ENCODE assay signal across 11 cellular contexts in the genomic region with DNA sequence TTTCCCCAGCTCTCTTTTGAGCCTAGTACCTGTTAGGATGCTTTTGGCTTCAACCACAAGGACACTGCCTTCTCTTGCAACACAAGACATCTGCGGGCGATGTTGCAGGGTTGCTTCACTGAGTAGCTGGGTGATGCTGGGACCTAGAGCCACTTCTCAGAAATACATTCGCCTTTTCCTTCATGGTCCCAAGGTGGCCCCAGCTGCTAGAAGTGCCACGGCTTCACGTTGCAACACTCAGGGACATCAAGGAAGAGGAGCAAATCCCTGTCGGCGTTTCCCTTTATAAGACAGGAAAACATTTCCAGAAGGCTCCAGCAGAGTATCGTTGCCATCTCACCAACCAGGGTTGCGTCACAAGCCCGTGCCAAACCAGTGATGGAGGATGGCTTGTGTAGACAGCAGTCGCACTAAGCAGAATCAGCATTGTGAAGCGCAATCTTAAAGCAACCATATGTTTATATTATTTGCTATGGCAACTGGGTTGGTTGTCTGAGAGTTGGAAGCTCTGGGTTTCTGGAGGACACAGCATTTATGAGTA.
A peak's percentile ranks its signal among the peaks of the same experiment; 100 is the strongest.
DNase-seq lines count a peak whose midpoint lies in the region; ATAC-seq and TF ChIP-seq lines count a peak whose summit lies in the region.
"Had no signal": no experiment of that assay in that cellular context is flagged by ENCODE, and none has a peak within 500 bp of the region (broad histone marks: within the 10 kb centered on the region; RNA-seq: fewer than 3 reads in every experiment).

No MANE protein-coding gene starts in this region.

- H3K4me2 ChIP-seq in SK-N-SH = no peak overlapping the region; the same call in 1 of the 2 replicates
- H3K4me2 ChIP-seq in GM23248 (ENCODE audit: unreplicated experiment) = no peak overlapping the region

- H3K36me3 Mint-ChIP-seq in stimulated activated naive B cell treated with anti-CD40 and anti-IgM and Interleukin-4, amounts not matched to agents 10 μg/mL and 1 μg/mL and 100 μg/mL, for 72 hours = peaks cover 70 to 84% of the 10 kb centered on the region in 2 donors

- CTCF ChIA-PET in SK-N-SH (lab: Yijun Ruan, JAX) = interaction anchor here (1.2 to 11.8 kb wide), 9 partner anchors 17 to 204 kb away, joined by 4 to 265 read pairs (median 9); no protein-coding TSS in a partner anchor

- peak overlapping the region; percentile 47; the same call in 1 of the 2 replicates for H3K9ac ChIP-seq in SK-N-SH
- H3K9ac ChIP-seq in GM23248 = no peak overlapping the region

- WGBS in SK-N-SH (ENCODE audit: low lambda C conversion rate) = 97% methylated on average over 12 of the region's 12 CpGs
- WGBS in esophagus squamous epithelium, 2 donors = 49 to 66% methylated on average over 8 to 12 of the region's 12 CpGs
- 96 to 97% methylated on average over 12 of the region's 12 CpGs for WGBS in GM23248 (ENCODE audit: low coverage in 1 of 2, low lambda C conversion rate in 2 of 2, missing lambda C conversion rate in 2 of 2), 2 experiments

- no peaks in the 10 kb centered on the region for H3K27me3 Mint-ChIP-seq in stimulated activated naive B cell treated with anti-CD40 and anti-IgM and Interleukin-4, amounts not matched to agents 10 μg/mL and 1 μg/mL and 100 μg/mL, for 72 hours

- in situ Hi-C loops in GM23248 (cut with MboI) = loop anchor here (5.0 kb wide), 1 partner anchor 174 kb away; no protein-coding TSS in a partner anchor

- peak overlapping the region; percentile 34 to 72 for H3K4me3 Mint-ChIP-seq in stimulated activated naive B cell treated with anti-CD40 and anti-IgM and Interleukin-4, amounts not matched to agents 10 μg/mL and 1 μg/mL and 100 μg/mL, for 72 hours

- H3K4me1 Mint-ChIP-seq in stimulated activated naive B cell treated with anti-CD40 and anti-IgM and Interleukin-4, amounts not matched to agents 10 μg/mL and 1 μg/mL and 100 μg/mL, for 72 hours = peaks cover 72 to 91% of the 10 kb centered on the region in 2 donors

- H3K27ac Mint-ChIP-seq in stimulated activated naive B cell treated with anti-CD40 and anti-IgM and Interleukin-4, amounts not matched to agents 10 μg/mL and 1 μg/mL and 100 μg/mL, for 72 hours = peak overlapping the region; percentile 99

- TF ChIP-seq RAD21 in SK-N-SH (IDR thresholded peaks at IDR 0.05; ENCODE audit: low read length) = no peak

- intact Hi-C loops in esophagus squamous epithelium (cut with DNase I) = loop anchor here (5.0 to 10.0 kb wide), 3 partner anchors 62 to 342 kb away; a partner anchor contains a TSS

- no peaks in the 10 kb centered on the region for H3K9me3 ChIP-seq in SK-N-SH
- H3K9me3 ChIP-seq in esophagus squamous epithelium = no peaks in the 10 kb centered on the region
- H3K9me3 ChIP-seq in GM23248 (ENCODE audit: low read depth) = no peaks in the 10 kb centered on the region

- H3K4me3 ChIP-seq in SK-N-SH (ENCODE audit: low read depth in 2 of 2, low read length in 1 of 2) (no peak overlapping the region), esophagus squamous epithelium (no peak overlapping the region), GM23248 (no peak overlapping the region)

- no peak for TF ChIP-seq CTCF in SK-N-SH (IDR thresholded peaks at IDR 0.05)
- no peak for TF ChIP-seq CTCF in esophagus squamous epithelium (IDR thresholded peaks at IDR 0.05)

- peaks cover 6% of the 10 kb centered on the region for H3F3A ChIP-seq in SK-N-SH (replicated peaks; ENCODE audit: insufficient read depth)
- H3F3A ChIP-seq in GM23248 (ENCODE audit: insufficient read depth) = peaks cover 8% of the 10 kb centered on the region; the same call in 1 of the 2 replicates

- H3K27me3 ChIP-seq in SK-N-SH (ENCODE audit: insufficient read depth) (no peaks in the 10 kb centered on the region), esophagus squamous epithelium (no peaks in the 10 kb centered on the region), GM23248 (replicated peaks; ENCODE audit: insufficient read depth) (no peaks in the 10 kb centered on the region)

- H3K27ac ChIP-seq in SK-N-SH (ENCODE audit: low read depth in 2 of 2, low read length in 1 of 2) (peak overlapping the region in 1 of 2 experiments; percentile 63; a peak in 2 of 4 replicates), esophagus squamous epithelium (peak overlapping the region in 3 of 4 donors; percentile 79 to 87 (median 85)), GM23248 (no peak overlapping the region)

- H4K20me1 ChIP-seq in SK-N-SH (ENCODE audit: insufficient read depth) (no peaks in the 10 kb centered on the region), GM23248 (ENCODE audit: insufficient read depth) (no peaks in the 10 kb centered on the region)

- no peaks in the 10 kb centered on the region for H3K36me3 ChIP-seq in SK-N-SH (replicated peaks in 1 of 2; ENCODE audit: control insufficient read depth in 1 of 2, insufficient read depth in 2 of 2, low read length in 1 of 2)
- H3K36me3 ChIP-seq in esophagus squamous epithelium = no peaks in the 10 kb centered on the region
- no peaks in the 10 kb centered on the region for H3K36me3 ChIP-seq in GM23248 (ENCODE audit: low read depth)

- H2AFZ ChIP-seq in SK-N-SH (ENCODE audit: low read depth) = no peak overlapping the region
- no peak overlapping the region for H2AFZ ChIP-seq in GM23248

- H3K4me1 ChIP-seq in SK-N-SH (ENCODE audit: control insufficient read depth in 1 of 2, insufficient read depth in 2 of 2, low read depth in 1 of 2, low read length in 1 of 2) (peaks cover 0 to 7% of the 10 kb centered on the region in 2 experiments; a peak in 2 of 4 replicates), esophagus squamous epithelium (peaks cover 4 to 42% (median 7%) of the 10 kb centered on the region in 3 donors), GM23248 (ENCODE audit: insufficient read depth) (0 out of 2 replicates have a peak, but pooled peaks cover 6% of the 10 kb centered on the region)

- no peak for ATAC-seq in SK-N-SH treated with all-trans-retinoic acid at 6 μM for 48 hours
- ATAC-seq in stimulated activated naive B cell treated with anti-CD40 and anti-IgM and Interleukin-4, amounts not matched to agents 10 μg/mL and 1 μg/mL and 100 μg/mL, for 72 hours (replicated peaks) = peak in 1 of 2 donors; percentile 10
- ATAC-seq in HG03175 (IDR thresholded peaks at IDR 0.05; ENCODE audit: unreplicated experiment) = no peak
- ATAC-seq in HG03135 (IDR thresholded peaks at IDR 0.05; ENCODE audit: unreplicated experiment) = no peak

- POLR2A ChIA-PET in SK-N-SH (lab: Yijun Ruan, JAX) = no interaction called here

- no peak for TF ChIP-seq EP300 in SK-N-SH (IDR thresholded peaks at IDR 0.05; ENCODE audit: borderline replicate concordance in 1 of 2, low read depth in 1 of 2, low read length in 1 of 2)

- no peaks in the 10 kb centered on the region for H3K9me2 ChIP-seq in SK-N-SH
- H3K9me2 ChIP-seq in GM23248 (ENCODE audit: insufficient read depth) = no peaks in the 10 kb centered on the region

- H3K79me2 ChIP-seq in SK-N-SH (ENCODE audit: insufficient read depth) (peaks cover 11% of the 10 kb centered on the region; the same call in 1 of the 2 replicates), GM23248 (ENCODE audit: insufficient read depth) (no peaks in the 10 kb centered on the region)

- no peak for DNase-seq in SK-N-SH
- DNase-seq in NOMO-1 (lab: John Stamatoyannopoulos, UW; ENCODE audit: unreplicated experiment in 2 of 2) = peak; percentile 94 to 99
- DNase-seq in esophagus squamous epithelium (lab: John Stamatoyannopoulos, UW) = no peak
- DNase-seq in stimulated activated naive B cell treated with anti-CD40 and anti-IgM and Interleukin-4, amounts not matched to agents 10 μg/mL and 1 μg/mL and 100 μg/mL, for 72 hours = no peak
- no peak for DNase-seq in GM23248
- DNase-seq: activated T-cell treated with anti-CD3 and anti-CD28 coated beads for 4 hours; NCI-H2029 treated with DMSO at 0.1 percent for 48 hours; stimulated activated CD8-positive, alpha-beta memory T cell treated with anti-CD3 and anti-CD28 coated beads, Interleukin-4, amount 100 ng/mL, for 48 hours had no signal

- no peak for TF ChIP-seq POLR2A in esophagus squamous epithelium (IDR thresholded peaks at IDR 0.05)

- peaks cover 3 to 7% of the 10 kb centered on the region in 2 donors for H3K9me3 Mint-ChIP-seq in stimulated activated naive B cell treated with anti-CD40 and anti-IgM and Interleukin-4, amounts not matched to agents 10 μg/mL and 1 μg/mL and 100 μg/mL, for 72 hours

TF ChIP-seq in SK-N-SH, 30 proteins besides CTCF, POLR2A, EP300 and RAD21:
- TF ChIP-seq, protein P1, sequence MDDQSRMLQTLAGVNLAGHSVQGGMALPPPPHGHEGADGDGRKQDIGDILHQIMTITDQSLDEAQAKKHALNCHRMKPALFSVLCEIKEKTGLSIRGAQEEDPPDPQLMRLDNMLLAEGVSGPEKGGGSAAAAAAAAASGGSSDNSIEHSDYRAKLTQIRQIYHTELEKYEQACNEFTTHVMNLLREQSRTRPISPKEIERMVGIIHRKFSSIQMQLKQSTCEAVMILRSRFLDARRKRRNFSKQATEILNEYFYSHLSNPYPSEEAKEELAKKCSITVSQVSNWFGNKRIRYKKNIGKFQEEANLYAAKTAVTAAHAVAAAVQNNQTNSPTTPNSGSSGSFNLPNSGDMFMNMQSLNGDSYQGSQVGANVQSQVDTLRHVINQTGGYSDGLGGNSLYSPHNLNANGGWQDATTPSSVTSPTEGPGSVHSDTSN (IDR thresholded peaks at IDR 0.05) = no peak
- no peak for TF ChIP-seq RXRA (IDR thresholded peaks at IDR 0.05; ENCODE audit: borderline replicate concordance, low read depth)
- no peak for TF ChIP-seq RFX5 (IDR thresholded peaks at IDR 0.05; ENCODE audit: low read length)

TF ChIP-seq in SK-N-SH treated with all-trans-retinoic acid at 6 μM for 48 hours, 23 proteins besides CTCF, POLR2A, EP300 and RAD21 (continues in another document):
- TF ChIP-seq SNAI2 (CRISPR knock-in tag; IDR thresholded peaks at IDR 0.05) (no peak), RARB (CRISPR knock-in tag; IDR thresholded peaks at IDR 0.05) (no peak), ESRRG (CRISPR knock-in tag; IDR thresholded peaks at IDR 0.05) (no peak), ZNF70 (CRISPR knock-in tag; IDR thresholded peaks at IDR 0.05) (no peak), PPARA (CRISPR knock-in tag; IDR thresholded peaks at IDR 0.05; ENCODE audit: borderline replicate concordance) (no peak), GLIS3 (CRISPR knock-in tag; IDR thresholded peaks at IDR 0.05) (no peak), ARNTL (CRISPR knock-in tag; IDR thresholded peaks at IDR 0.05; ENCODE audit: borderline replicate concordance, low read depth) (no peak)
- TF ChIP-seq, protein P2, sequence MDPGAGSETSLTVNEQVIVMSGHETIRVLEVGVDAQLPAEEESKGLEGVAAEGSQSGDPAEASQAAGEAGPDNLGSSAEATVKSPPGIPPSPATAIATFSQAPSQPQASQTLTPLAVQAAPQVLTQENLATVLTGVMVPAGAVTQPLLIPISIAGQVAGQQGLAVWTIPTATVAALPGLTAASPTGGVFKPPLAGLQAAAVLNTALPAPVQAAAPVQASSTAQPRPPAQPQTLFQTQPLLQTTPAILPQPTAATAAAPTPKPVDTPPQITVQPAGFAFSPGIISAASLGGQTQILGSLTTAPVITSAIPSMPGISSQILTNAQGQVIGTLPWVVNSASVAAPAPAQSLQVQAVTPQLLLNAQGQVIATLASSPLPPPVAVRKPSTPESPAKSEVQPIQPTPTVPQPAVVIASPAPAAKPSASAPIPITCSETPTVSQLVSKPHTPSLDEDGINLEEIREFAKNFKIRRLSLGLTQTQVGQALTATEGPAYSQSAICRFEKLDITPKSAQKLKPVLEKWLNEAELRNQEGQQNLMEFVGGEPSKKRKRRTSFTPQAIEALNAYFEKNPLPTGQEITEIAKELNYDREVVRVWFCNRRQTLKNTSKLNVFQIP (CRISPR knock-in tag; IDR thresholded peaks at IDR 0.05; ENCODE audit: borderline replicate concordance, low read depth) = no peak

Comparison
In these comparisons a context has a peak if more than half of its experiments do, and no peak if none do; other contexts are left out.
1. DNase-seq: peak in NOMO-1 (2 of 2); none in SK-N-SH (single experiment), esophagus squamous epithelium (single experiment), stimulated activated naive B cell treated with anti-CD40 and anti-IgM and Interleukin-4, amounts not matched to agents 10 μg/mL and 1 μg/mL and 100 μg/mL, for 72 hours (single experiment) and GM23248 (single experiment).